ENCODE assay signal across 8 cellular contexts in the genomic region with DNA sequence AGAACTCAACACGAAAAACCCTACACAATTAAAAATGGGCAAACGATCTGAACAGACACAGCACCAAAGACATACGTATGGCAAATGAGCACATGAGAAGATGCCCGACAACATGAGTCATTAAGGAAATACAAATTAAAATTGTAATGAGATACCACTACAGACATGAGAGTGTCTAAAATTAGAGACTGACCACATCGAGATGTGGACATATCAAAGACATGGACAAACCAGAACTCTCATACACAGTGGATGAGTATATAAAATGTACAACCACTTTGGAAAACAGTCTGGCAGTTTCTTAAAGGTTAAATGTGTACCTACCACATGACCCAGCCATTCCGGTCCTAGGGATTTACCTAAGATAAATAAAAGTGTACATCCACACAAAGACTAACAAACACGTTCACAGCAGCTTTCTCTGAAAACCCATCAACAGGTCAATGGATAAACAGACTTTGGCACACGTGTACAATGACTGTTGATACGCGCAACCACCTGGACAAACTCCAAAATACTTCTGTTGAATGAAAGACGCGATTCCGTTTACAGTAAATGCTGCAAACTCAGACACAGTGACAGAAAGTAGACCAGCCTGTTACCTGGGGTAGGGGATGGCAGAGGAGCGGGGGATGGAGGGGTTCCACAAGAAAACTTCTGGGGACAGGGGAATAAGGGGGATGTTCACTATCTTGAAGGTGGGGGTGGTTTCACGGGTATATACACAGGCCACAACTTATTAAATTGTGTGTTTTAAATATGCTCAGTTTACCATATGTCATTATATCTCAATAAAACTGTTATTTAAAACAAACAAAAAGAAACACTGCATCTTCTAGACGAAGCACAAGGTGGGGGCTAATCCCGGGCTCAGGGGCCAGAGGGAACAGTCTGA. TPM values are rescaled to one million over a fixed set of nuclear protein-coding genes. Genes with fewer than 3 reads are reported as not detected.
A peak's percentile ranks its signal among the peaks of the same experiment; 100 is the strongest.
DNase-seq lines count a peak whose midpoint lies in the region; ATAC-seq and TF ChIP-seq lines count a peak whose summit lies in the region.

No MANE protein-coding gene starts in this region.

- no peak overlapping the region for H3K9ac ChIP-seq in neuronal stem cell (ENCODE audit: low read depth, low read length, poor library complexity)

- peaks cover 0 to 49% (median 33%) of the 10 kb centered on the region in 4 donors for H3K4me1 ChIP-seq in sigmoid colon
- peaks cover 17 to 20% of the 10 kb centered on the region in 2 donors for H3K4me1 ChIP-seq in neuronal stem cell (ENCODE audit: control insufficient read depth in 2 of 2, insufficient read depth in 1 of 2, low read depth in 1 of 2, low read length in 2 of 2)

- peak overlapping the region; percentile 61 for H3K4me3 ChIP-seq in GM12865 (ENCODE audit: low read depth, low read length)
- peak overlapping the region; percentile 89 for H3K4me3 ChIP-seq in coronary artery
- peak overlapping the region in 1 of 4 donors; percentile 88 for H3K4me3 ChIP-seq in sigmoid colon
- H3K4me3 ChIP-seq in neuronal stem cell (ENCODE audit: low read length in 2 of 2): no peak overlapping the region

- H4K91ac ChIP-seq in neuronal stem cell (ENCODE audit: low read depth, low read length, poor library complexity): no peak overlapping the region

- no peak overlapping the region for H4K8ac ChIP-seq in neuronal stem cell (ENCODE audit: low read depth, low read length)

- WGBS in sigmoid colon, 2 donors: 24 to 43% methylated on average over 17 of the region's 17 CpGs
- WGBS in neuronal stem cell (ENCODE audit: extremely low coverage in 2 of 2, insufficient read length in 2 of 2, insufficient replicate concordance in 1 of 2), 2 donors: no CpG with 5 or more reads among the region's 17 CpGs

- TF ChIP-seq POLR2A in sigmoid colon (IDR thresholded peaks at IDR 0.05): no peak

- H3K36me3 ChIP-seq in sigmoid colon (no peaks in the 10 kb centered on the region), neuronal stem cell (replicated peaks in 1 of 2; ENCODE audit: control insufficient read depth in 2 of 2, insufficient read depth in 2 of 2, low read length in 2 of 2) (no peaks in the 10 kb centered on the region)

- H2AFZ ChIP-seq in neuronal stem cell (ENCODE audit: low read length): no peak overlapping the region

- no peak overlapping the region for H2BK15ac ChIP-seq in neuronal stem cell (ENCODE audit: low read length)

- no peak overlapping the region for H3K23ac ChIP-seq in neuronal stem cell (ENCODE audit: low read depth, low read length, poor library complexity)

- no peak overlapping the region for H3K14ac ChIP-seq in neuronal stem cell (ENCODE audit: low read length)

- H2BK5ac ChIP-seq in neuronal stem cell (ENCODE audit: low read length): no peak overlapping the region

- H2BK12ac ChIP-seq in neuronal stem cell (ENCODE audit: low read length): no peak overlapping the region

- H3K27me3 ChIP-seq in sigmoid colon: no peaks in the 10 kb centered on the region
- peaks cover 0 to 11% (median 8%) of the 10 kb centered on the region in 3 experiments for H3K27me3 ChIP-seq in neuronal stem cell (ENCODE audit: control insufficient read depth in 3 of 3, insufficient read depth in 3 of 3, low read depth in 1 of 3, low read length in 3 of 3)

- H2AK5ac ChIP-seq in neuronal stem cell (ENCODE audit: low read depth, low read length): no peak overlapping the region

- H3K27ac ChIP-seq in coronary artery (peak overlapping the region in 1 of 2 donors; percentile 84), sigmoid colon (peak overlapping the region; percentile 27 to 81 (median 62)), neuronal stem cell (replicated peaks; ENCODE audit: low read length) (no peak overlapping the region)

- H3K4me2 ChIP-seq in neuronal stem cell (ENCODE audit: insufficient read depth, low read length, poor library complexity, severe bottlenecking): no peak overlapping the region

- TF ChIP-seq EP300 in sigmoid colon (IDR thresholded peaks at IDR 0.05): no peak

- H3K18ac ChIP-seq in neuronal stem cell (ENCODE audit: low read length): no peak overlapping the region

- peaks cover 17% of the 10 kb centered on the region for H3K79me1 ChIP-seq in neuronal stem cell (ENCODE audit: low read depth, low read length)

- no peak for TF ChIP-seq CTCF in GM12865 (IDR thresholded peaks at IDR 0.05; ENCODE audit: insufficient read depth, low read depth, low read length, missing control alignments)
- no peak for TF ChIP-seq CTCF in coronary artery (IDR thresholded peaks at IDR 0.05)
- no peak for TF ChIP-seq CTCF in sigmoid colon (IDR thresholded peaks at IDR 0.05)

- no peak for ATAC-seq in HG03039 (IDR thresholded peaks at IDR 0.05; ENCODE audit: unreplicated experiment)

- peak; percentile 48 for DNase-seq in GM12865 (ENCODE audit: low read depth)
- DNase-seq in NCI-H748 treated with DMSO at 0.1 percent for 48 hours (lab: John Stamatoyannopoulos, UW): peak; percentile 3
- no peak for DNase-seq in coronary artery (ENCODE audit: low spot score)
- peak; percentile 44 for DNase-seq in sigmoid colon
- no peak for DNase-seq in ecto neural progenitor cell (ENCODE audit: low spot score)
- DNase-seq in neuronal stem cell (ENCODE audit: low spot score): no peak
- DNase-seq in 8988T: no peak

- H2BK120ac ChIP-seq in neuronal stem cell (ENCODE audit: low read depth, low read length): no peak overlapping the region

- H3K4ac ChIP-seq in neuronal stem cell (ENCODE audit: low read length): no peak overlapping the region

- no peaks in the 10 kb centered on the region for H3K9me3 ChIP-seq in sigmoid colon
- H3K9me3 ChIP-seq in neuronal stem cell (replicated peaks in 1 of 2; ENCODE audit: control insufficient read depth in 2 of 2, insufficient read depth in 1 of 2, low read depth in 1 of 2, low read length in 2 of 2): no peaks in the 10 kb centered on the region

- intact Hi-C loops in sigmoid colon (cut with DNase I): no loop called here

RNA-seq across cellular contexts. Expression of a gene that starts 2.1 kb away (rescaled TPM):
- 10 to 100 TPM; 12.5 to 41.0 (median 18.1) TPM for total RNA-seq in sigmoid colon
- 10 to 100 TPM in 2 of 3 donors, 1 to 10 TPM in 1; 8.4 to 44.0 (median 17.1) TPM for polyA plus RNA-seq in sigmoid colon
- 21.3 TPM for polyA plus RNA-seq in neuronal stem cell (2013, experiment 1 of 2)
- polyA plus RNA-seq in neuronal stem cell (2013, experiment 2 of 2): 20.7 TPM

Comparison
In these comparisons a context has a peak if more than half of its experiments do, and no peak if none do; other contexts are left out.
1. DNase-seq: peak in GM12865 (single experiment), NCI-H748 treated with DMSO at 0.1 percent for 48 hours (single experiment) and sigmoid colon (single experiment); none in coronary artery (single experiment), ecto neural progenitor cell (single experiment), neuronal stem cell (single experiment) and 8988T (single experiment).
2. H3K4me3 ChIP-seq: peak in GM12865 (single experiment) and coronary artery (single experiment); none in neuronal stem cell (0 of 2).